ENCODE assay signal across 17 cellular contexts in genomic region chr13:73937420-73937819, GRCh38.
A peak's percentile ranks its signal among the peaks of the same experiment; 100 is the strongest.
DNase-seq lines count a peak whose midpoint lies in the region; ATAC-seq and TF ChIP-seq lines count a peak whose summit lies in the region.
"Had no signal": no experiment of that assay in that cellular context is flagged by ENCODE, and none has a peak within 500 bp of the region (broad histone marks: within the 10 kb centered on the region; RNA-seq: fewer than 3 reads in every experiment).

No MANE protein-coding gene starts in this region.

- H3K4me3 Mint-ChIP-seq in immature natural killer cell (peak overlapping the region in 4 of 5 donors; percentile 0 to 34 (median 8)), endodermal cell (no peak overlapping the region)
- H3K4me3 Mint-ChIP-seq: CD14-positive monocyte had no signal

- no peak for TF ChIP-seq POLR2A in tibial nerve (IDR thresholded peaks at IDR 0.05)

- H3K4me2 ChIP-seq in SK-N-SH = no peak overlapping the region

- peak overlapping the region in 1 of 2 experiments; percentile 69; a peak in 2 of 4 replicates for H3K27ac ChIP-seq in SK-N-SH (ENCODE audit: low read depth in 2 of 2, low read length in 1 of 2)
- peak overlapping the region; percentile 55 for H3K27ac ChIP-seq in RWPE2 (ENCODE audit: poor library complexity, severe bottlenecking)
- no peak overlapping the region for H3K27ac ChIP-seq in tibial nerve
- no peak overlapping the region for H3K27ac ChIP-seq in left lung
- no peak overlapping the region for H3K27ac ChIP-seq in endodermal cell (ENCODE audit: low read depth, low read length)

- TF ChIP-seq CTCF in SK-N-SH (IDR thresholded peaks at IDR 0.05) (no peak), RWPE2 (IDR thresholded peaks at IDR 0.05; ENCODE audit: poor library complexity, severe bottlenecking) (no peak), tibial nerve (IDR thresholded peaks at IDR 0.05) (no peak), left lung (IDR thresholded peaks at IDR 0.05) (no peak), endodermal cell (conservative IDR thresholded peaks at IDR 0.05) (no peak)

- H3K9me3 Mint-ChIP-seq in immature natural killer cell (no peaks in the 10 kb centered on the region), endodermal cell (no peaks in the 10 kb centered on the region)

- DNase-seq in SK-N-SH (no peak), RWPE2 (ENCODE audit: low spot score) (no peak), immature natural killer cell (no peak), T-helper 1 cell (no peak), tibial nerve (ENCODE audit: low spot score in 2 of 2) (no peak), left lung (no peak), endodermal cell (no peak)
- DNase-seq: 8988T, Caco-2, GDM1, NCI-H1092, NCI-H1694, NCI-H69 had no signal

- CTCF ChIA-PET in SK-N-SH (lab: Yijun Ruan, JAX) = interaction anchor here (1.7 to 1.8 kb wide), 2 partner anchors 15 to 22 kb away, joined by 4 to 6 read pairs; no protein-coding TSS in a partner anchor

- H3K36me3 ChIP-seq in SK-N-SH (replicated peaks in 1 of 2; ENCODE audit: control insufficient read depth in 1 of 2, insufficient read depth in 2 of 2, low read length in 1 of 2) = peaks cover 0 to 12% of the 10 kb centered on the region in 2 experiments
- H3K36me3 ChIP-seq in RWPE2 (ENCODE audit: low read depth) = no peaks in the 10 kb centered on the region
- peaks cover 0 to 2% (median 0%) of the 10 kb centered on the region in 3 donors for H3K36me3 ChIP-seq in tibial nerve
- no peaks in the 10 kb centered on the region for H3K36me3 ChIP-seq in left lung
- H3K36me3 ChIP-seq in endodermal cell (ENCODE audit: control insufficient read depth, insufficient read depth, low read length) = no peaks in the 10 kb centered on the region

- peaks cover 21% of the 10 kb centered on the region; the same call in 1 of the 2 replicates for H3K79me2 ChIP-seq in SK-N-SH (ENCODE audit: insufficient read depth)

- H3K27ac Mint-ChIP-seq in immature natural killer cell (peak overlapping the region; percentile 18 to 85 (median 42)), endodermal cell (no peak overlapping the region)
- H3K27ac Mint-ChIP-seq: CD14-positive monocyte had no signal

- peaks cover 23% of the 10 kb centered on the region for H3F3A ChIP-seq in SK-N-SH (replicated peaks; ENCODE audit: insufficient read depth)

- H3K9me3 ChIP-seq in SK-N-SH (no peaks in the 10 kb centered on the region), RWPE2 (ENCODE audit: severe bottlenecking) (no peaks in the 10 kb centered on the region), tibial nerve (no peaks in the 10 kb centered on the region), left lung (no peaks in the 10 kb centered on the region), endodermal cell (ENCODE audit: control insufficient read depth, low read length) (no peaks in the 10 kb centered on the region)
- H3K9me3 ChIP-seq: Caco-2 had no signal

- H3K4me3 ChIP-seq in SK-N-SH (ENCODE audit: low read depth in 2 of 2, low read length in 1 of 2) (no peak overlapping the region), RWPE2 (ENCODE audit: severe bottlenecking) (no peak overlapping the region), tibial nerve (no peak overlapping the region), left lung (no peak overlapping the region), endodermal cell (ENCODE audit: low read length) (no peak overlapping the region)

- WGBS in SK-N-SH (ENCODE audit: low lambda C conversion rate) = 82% methylated on average over 1 of the region's 1 CpG
- WGBS in tibial nerve, 2 donors = 94 to 100% methylated on average over 1 of the region's 1 CpG
- WGBS in endodermal cell (ENCODE audit: insufficient coverage in 1 of 2, insufficient read length in 1 of 2), 2 experiments = 95% methylated on average over 1 of the region's 1 CpG; no CpG with 5 or more reads in 1 of the 2 experiments

- H3K4me1 ChIP-seq in SK-N-SH (ENCODE audit: control insufficient read depth in 1 of 2, insufficient read depth in 2 of 2, low read depth in 1 of 2, low read length in 1 of 2) (peaks cover 28% of the 10 kb centered on the region in 2 experiments), RWPE2 (ENCODE audit: insufficient read depth, poor library complexity, severe bottlenecking) (peaks cover 35% of the 10 kb centered on the region), tibial nerve (peaks cover 0 to 4% (median 0%) of the 10 kb centered on the region in 4 donors), left lung (no peaks in the 10 kb centered on the region), endodermal cell (ENCODE audit: control insufficient read depth, insufficient read depth, low read length) (no peaks in the 10 kb centered on the region)
- H3K4me1 ChIP-seq: Caco-2 had no signal

- no peaks in the 10 kb centered on the region for H3K27me3 ChIP-seq in SK-N-SH (ENCODE audit: insufficient read depth)
- no peaks in the 10 kb centered on the region for H3K27me3 ChIP-seq in RWPE2 (ENCODE audit: insufficient read depth, poor library complexity, severe bottlenecking)
- H3K27me3 ChIP-seq in tibial nerve = no peaks in the 10 kb centered on the region
- H3K27me3 ChIP-seq in left lung = no peaks in the 10 kb centered on the region
- H3K27me3 ChIP-seq in endodermal cell (ENCODE audit: control insufficient read depth, insufficient read depth, low read length, poor library complexity, severe bottlenecking) = no peaks in the 10 kb centered on the region

- POLR2A ChIA-PET in SK-N-SH (lab: Yijun Ruan, JAX) = no interaction called here

- peaks cover 83 to 86% of the 10 kb centered on the region in 2 donors for H3K4me1 Mint-ChIP-seq in immature natural killer cell
- peaks cover 21% of the 10 kb centered on the region for H3K4me1 Mint-ChIP-seq in endodermal cell
- H3K4me1 Mint-ChIP-seq: CD14-positive monocyte had no signal

- H3K9me2 ChIP-seq in SK-N-SH = no peaks in the 10 kb centered on the region

- ATAC-seq in SK-N-SH treated with all-trans-retinoic acid at 6 μM for 48 hours (0 out of 3 replicates have a peak, but pooled peaks have one; percentile 7), RWPE2 (ENCODE audit: low read depth) (no peak), left lung (no peak)
- ATAC-seq: HCT116, Right ventricle myocardium inferior had no signal

- intact Hi-C loops in left lung (cut with DNase I) = no loop called here

- H3K36me3 Mint-ChIP-seq in immature natural killer cell (peaks cover 5 to 15% (median 8%) of the 10 kb centered on the region in 3 donors), endodermal cell (ENCODE audit: low read depth) (peaks cover 9% of the 10 kb centered on the region)
- H3K36me3 Mint-ChIP-seq: CD14-positive monocyte had no signal

- no peak for TF ChIP-seq RAD21 in SK-N-SH (IDR thresholded peaks at IDR 0.05; ENCODE audit: low read length)

- no peak overlapping the region for H2AFZ ChIP-seq in SK-N-SH (ENCODE audit: low read depth)

- no peaks in the 10 kb centered on the region for H4K20me1 ChIP-seq in SK-N-SH (ENCODE audit: insufficient read depth)

- TF ChIP-seq EP300 in SK-N-SH (IDR thresholded peaks at IDR 0.05; ENCODE audit: borderline replicate concordance in 1 of 2, low read depth in 1 of 2, low read length in 1 of 2) (no peak), tibial nerve (IDR thresholded peaks at IDR 0.05) (no peak)

- H3K9ac ChIP-seq in SK-N-SH = no peak overlapping the region
- no peak overlapping the region for H3K9ac ChIP-seq in endodermal cell (ENCODE audit: extremely low read depth, low read length, poor library complexity, severe bottlenecking)

- no peaks in the 10 kb centered on the region for H3K27me3 Mint-ChIP-seq in immature natural killer cell (ENCODE audit: low read depth in 3 of 3)
- H3K27me3 Mint-ChIP-seq in endodermal cell (ENCODE audit: insufficient read depth) = no peaks in the 10 kb centered on the region

TF ChIP-seq in SK-N-SH treated with all-trans-retinoic acid at 6 μM for 48 hours, 23 proteins besides CTCF, POLR2A, EP300 and RAD21 (continues in another document):
- TF ChIP-seq CSDC2 (CRISPR knock-in tag; IDR thresholded peaks at IDR 0.05) = no peak
- no peak for TF ChIP-seq SNAI2 (CRISPR knock-in tag; IDR thresholded peaks at IDR 0.05)
- TF ChIP-seq ARNTL (CRISPR knock-in tag; IDR thresholded peaks at IDR 0.05; ENCODE audit: borderline replicate concordance, low read depth) = no peak
- no peak for TF ChIP-seq ZNF70 (CRISPR knock-in tag; IDR thresholded peaks at IDR 0.05)
- TF ChIP-seq ZFP30 (CRISPR knock-in tag; IDR thresholded peaks at IDR 0.05) = no peak

TF ChIP-seq in SK-N-SH, 30 proteins besides CTCF, POLR2A, EP300 and RAD21:
- TF ChIP-seq TCF12 (IDR thresholded peaks at IDR 0.05) (no peak), RXRA (IDR thresholded peaks at IDR 0.05; ENCODE audit: borderline replicate concordance, low read depth) (no peak), SMC3 (IDR thresholded peaks at IDR 0.05; ENCODE audit: low read depth, low read length) (no peak), USF1 (IDR thresholded peaks at IDR 0.05; ENCODE audit: borderline replicate concordance, low read depth) (no peak), RFX5 (IDR thresholded peaks at IDR 0.05; ENCODE audit: low read length) (no peak), ELF1 (IDR thresholded peaks at IDR 0.05) (no peak)
